ENCODE assay signal across 8 cellular contexts in the genomic region with DNA sequence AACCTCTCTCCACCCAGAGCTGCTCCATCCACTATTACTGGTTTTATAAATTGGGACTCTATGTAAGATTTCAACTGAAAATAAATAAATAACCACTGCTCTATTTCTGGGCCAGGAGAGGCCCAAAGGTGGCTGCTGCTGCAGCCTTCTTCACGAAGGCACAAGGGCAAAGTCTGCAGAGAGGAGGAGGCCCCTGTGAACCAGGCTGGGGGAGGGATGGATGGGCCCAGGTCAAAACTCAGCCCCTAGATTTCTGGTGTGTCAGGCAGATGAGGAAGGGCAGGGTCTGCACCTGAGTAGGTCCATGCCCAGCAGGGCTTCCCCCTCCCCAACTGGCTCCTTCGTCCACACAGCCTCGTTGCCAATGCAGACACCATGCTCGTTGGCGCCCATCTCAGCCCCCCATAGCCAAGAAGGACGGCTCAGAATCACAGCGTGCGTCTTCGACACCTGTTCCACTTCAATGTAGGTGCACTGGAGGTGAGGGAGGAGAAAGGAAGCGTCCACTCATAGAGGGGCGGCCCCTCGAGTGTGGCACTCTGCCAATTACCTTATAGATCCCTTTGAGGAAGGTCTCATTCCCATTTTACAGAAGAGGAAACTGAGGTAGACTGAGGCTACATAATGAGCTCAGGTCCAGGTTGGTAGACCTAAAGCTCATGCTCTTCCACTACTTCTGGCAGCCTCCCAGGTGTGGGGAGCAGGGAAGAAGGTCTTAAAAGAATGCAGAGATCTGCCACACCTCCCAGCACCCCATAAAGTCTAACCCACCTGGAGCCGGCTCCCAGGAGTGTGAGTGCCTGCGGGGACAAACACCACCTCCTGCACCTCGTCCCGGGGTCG. TPM values are rescaled to one million over a fixed set of nuclear protein-coding genes. Genes with fewer than 3 reads are reported as not detected.
DNase-seq lines count a peak whose midpoint lies in the region; ATAC-seq and TF ChIP-seq lines count a peak whose summit lies in the region.

No MANE protein-coding gene starts in this region.

- no peaks in the 10 kb centered on the region for H3K9me3 Mint-ChIP-seq in CD4-positive, CD25-positive, alpha-beta regulatory T cell
- H3K9me3 Mint-ChIP-seq in neural progenitor cell: no peaks in the 10 kb centered on the region

- peaks cover 11% of the 10 kb centered on the region for H3K27me3 Mint-ChIP-seq in CD4-positive, CD25-positive, alpha-beta regulatory T cell
- H3K27me3 Mint-ChIP-seq in neural progenitor cell (ENCODE audit: insufficient read depth, low read depth): peaks cover 15% of the 10 kb centered on the region

- peaks cover 4% of the 10 kb centered on the region for H3K36me3 Mint-ChIP-seq in CD4-positive, CD25-positive, alpha-beta regulatory T cell
- peaks cover 4% of the 10 kb centered on the region for H3K36me3 Mint-ChIP-seq in neural progenitor cell

- peaks cover 9% of the 10 kb centered on the region for H3K27me3 ChIP-seq in CD4-positive, CD25-positive, alpha-beta regulatory T cell (ENCODE audit: control insufficient read depth, insufficient read depth, low read length)
- no peaks in the 10 kb centered on the region for H3K27me3 ChIP-seq in MG63
- H3K27me3 ChIP-seq in duodenal mucosa (ENCODE audit: control insufficient read depth in 1 of 2, insufficient read depth in 2 of 2, low read length in 2 of 2): peaks cover 0 to 6% of the 10 kb centered on the region in 2 donors
- H3K27me3 ChIP-seq in neural progenitor cell: peaks cover 12% of the 10 kb centered on the region

- H3K27ac Mint-ChIP-seq in CD4-positive, CD25-positive, alpha-beta regulatory T cell: peak overlapping the region; percentile 47 to 66 (median 55)
- no peak overlapping the region for H3K27ac Mint-ChIP-seq in neural progenitor cell

- peak overlapping the region; percentile 96 for H2AFZ ChIP-seq in neural progenitor cell (replicated peaks)

- H3K36me3 ChIP-seq in CD4-positive, CD25-positive, alpha-beta regulatory T cell (ENCODE audit: control insufficient read depth, insufficient read depth, low read length): peaks cover 6% of the 10 kb centered on the region
- H3K36me3 ChIP-seq in MG63 (no peaks in the 10 kb centered on the region; the same call in 1 of the 2 replicates), duodenal mucosa (ENCODE audit: control insufficient read depth in 1 of 2, insufficient read depth in 2 of 2, low read length in 2 of 2) (peaks cover 16 to 34% of the 10 kb centered on the region in 2 donors), neural progenitor cell (no peaks in the 10 kb centered on the region)

- H3K4me2 ChIP-seq in neural progenitor cell: peak overlapping the region; percentile 86

- peaks cover 21% of the 10 kb centered on the region for H3K4me1 ChIP-seq in CD4-positive, CD25-positive, alpha-beta regulatory T cell (ENCODE audit: control insufficient read depth, insufficient read depth, low read length, poor library complexity, severe bottlenecking)
- H3K4me1 ChIP-seq in duodenal mucosa (ENCODE audit: control insufficient read depth in 1 of 2, insufficient read depth in 2 of 2, low read length in 2 of 2): peaks cover 39 to 40% of the 10 kb centered on the region in 2 donors
- H3K4me1 ChIP-seq in neural progenitor cell: peaks cover 10% of the 10 kb centered on the region

- peak overlapping the region; percentile 63 for H3K4me3 ChIP-seq in CD4-positive, CD25-positive, alpha-beta regulatory T cell (ENCODE audit: low read depth, low read length)
- H3K4me3 ChIP-seq in MG63: peak overlapping the region; percentile 70
- peak overlapping the region; percentile 96 to 97 for H3K4me3 ChIP-seq in duodenal mucosa (ENCODE audit: low read depth in 1 of 2, low read length in 2 of 2)
- peak overlapping the region; percentile 70 for H3K4me3 ChIP-seq in neural progenitor cell

- peak overlapping the region; percentile 85 to 97 (median 94) for H3K4me3 Mint-ChIP-seq in CD4-positive, CD25-positive, alpha-beta regulatory T cell
- H3K4me3 Mint-ChIP-seq in neural progenitor cell: peak overlapping the region; percentile 93

- no peak for ATAC-seq in CD4-positive, CD25-positive, alpha-beta regulatory T cell (ENCODE audit: low read depth in 2 of 2)
- no peak for ATAC-seq in GM19397 (IDR thresholded peaks at IDR 0.05; ENCODE audit: unreplicated experiment)

- H3K9ac ChIP-seq in duodenal mucosa (ENCODE audit: low read depth in 1 of 2, low read length in 2 of 2) (peak overlapping the region; percentile 82 to 86), neural progenitor cell (peak overlapping the region; percentile 45)

- no peaks in the 10 kb centered on the region for H3F3A ChIP-seq in neural progenitor cell (ENCODE audit: low read depth)

- no peak for TF ChIP-seq CTCF in neural progenitor cell (IDR thresholded peaks at IDR 0.05)

- no peaks in the 10 kb centered on the region for H4K20me1 ChIP-seq in neural progenitor cell (ENCODE audit: low read depth)

- no peaks in the 10 kb centered on the region for H3K9me3 ChIP-seq in CD4-positive, CD25-positive, alpha-beta regulatory T cell (ENCODE audit: control insufficient read depth in 2 of 2, low read length in 2 of 2)
- H3K9me3 ChIP-seq in MG63: no peaks in the 10 kb centered on the region
- no peaks in the 10 kb centered on the region for H3K9me3 ChIP-seq in duodenal mucosa (ENCODE audit: control insufficient read depth in 1 of 2, low read length in 2 of 2)
- no peaks in the 10 kb centered on the region for H3K9me3 ChIP-seq in neural progenitor cell (ENCODE audit: low read depth)

- H3K4me1 Mint-ChIP-seq in CD4-positive, CD25-positive, alpha-beta regulatory T cell: peaks cover 0 to 49% (median 19%) of the 10 kb centered on the region in 4 donors
- peaks cover 28% of the 10 kb centered on the region for H3K4me1 Mint-ChIP-seq in neural progenitor cell

- H3K27ac ChIP-seq in CD4-positive, CD25-positive, alpha-beta regulatory T cell (ENCODE audit: insufficient read depth, low read length, poor library complexity, severe bottlenecking): no peak overlapping the region
- H3K27ac ChIP-seq in duodenal mucosa (ENCODE audit: low read depth, low read length) (no peak overlapping the region), neural progenitor cell (no peak overlapping the region)

- no peak for DNase-seq in CD4-positive, CD25-positive, alpha-beta regulatory T cell
- DNase-seq in MG63: no peak
- no peak for DNase-seq in neural progenitor cell (ENCODE audit: low spot score)
- no peak for DNase-seq in NCI-H526 treated with DMSO at 0.1 percent for 48 hours (lab: John Stamatoyannopoulos, UW)
- DNase-seq in NCI-H1048 (lab: John Stamatoyannopoulos, UW): no peak
- DNase-seq in UCSD-AML1 (lab: John Stamatoyannopoulos, UW; ENCODE audit: unreplicated experiment): no peak

- peaks cover 7% of the 10 kb centered on the region for H3K79me2 ChIP-seq in neural progenitor cell (ENCODE audit: low read depth)

RNA-seq across cellular contexts. Expression of a gene that starts 1.0 kb away (rescaled TPM):
- total RNA-seq in CD4-positive, CD25-positive, alpha-beta regulatory T cell: 24.4 TPM
- 10 to 100 TPM; 15.9 to 30.9 (median 21.2) TPM for polyA plus RNA-seq in CD4-positive, CD25-positive, alpha-beta regulatory T cell
- 41.8 and 45.0 TPM in 2 replicates for total RNA-seq in MG63 (2014; rRNA removed; shearing (Covaris generic); ENCODE audit: low replicate concordance)
- 29.8 and 61.3 TPM in 2 replicates for total RNA-seq in neural progenitor cell (ENCODE audit: low replicate concordance)

RNA-seq across cellular contexts. Expression of a gene that starts 8.7 kb away (rescaled TPM):
- total RNA-seq in CD4-positive, CD25-positive, alpha-beta regulatory T cell: 0.20 TPM
- polyA plus RNA-seq in CD4-positive, CD25-positive, alpha-beta regulatory T cell: under 1 TPM; 0.11 to 0.48 (median 0.21) TPM
- not detected in 2 replicates for total RNA-seq in MG63 (2014; rRNA removed; shearing (Covaris generic); ENCODE audit: low replicate concordance)
- total RNA-seq in neural progenitor cell (ENCODE audit: low replicate concordance): 0.06 and 0.12 TPM in 2 replicates

RNA-seq across cellular contexts. Expression of a gene that starts 8.8 kb away (rescaled TPM):
- 40.8 TPM for total RNA-seq in CD4-positive, CD25-positive, alpha-beta regulatory T cell
- 10 to 100 TPM; 47.2 to 58.8 (median 54.2) TPM for polyA plus RNA-seq in CD4-positive, CD25-positive, alpha-beta regulatory T cell
- total RNA-seq in MG63 (2014; rRNA removed; shearing (Covaris generic); ENCODE audit: low replicate concordance): 62.6 and 63.0 TPM in 2 replicates
- total RNA-seq in neural progenitor cell (ENCODE audit: low replicate concordance): 48.2 and 63.3 TPM in 2 replicates

RNA-seq across cellular contexts. Expression of a gene that starts 10.8 kb away (rescaled TPM):
- total RNA-seq in CD4-positive, CD25-positive, alpha-beta regulatory T cell: 0.17 TPM
- not detected for polyA plus RNA-seq in CD4-positive, CD25-positive, alpha-beta regulatory T cell
- not detected in 2 replicates for total RNA-seq in MG63 (2014; rRNA removed; shearing (Covaris generic); ENCODE audit: low replicate concordance)
- total RNA-seq in neural progenitor cell (ENCODE audit: low replicate concordance): 0.04 and 0.65 TPM in 2 replicates

RNA-seq across cellular contexts. Expression of a gene that starts 18.5 kb away (rescaled TPM):
- total RNA-seq in CD4-positive, CD25-positive, alpha-beta regulatory T cell: 46.1 TPM
- 1 to 10 TPM; 2.1 to 5.1 (median 3.4) TPM for polyA plus RNA-seq in CD4-positive, CD25-positive, alpha-beta regulatory T cell
- total RNA-seq in MG63 (2014; rRNA removed; shearing (Covaris generic); ENCODE audit: low replicate concordance): 3.6 and 11.4 TPM in 2 replicates
- total RNA-seq in neural progenitor cell (ENCODE audit: low replicate concordance): 5.1 and 10.8 TPM in 2 replicates
